In genomic region chr16:81731636-81732035, GRCh38 we compare ENCODE assay signal across 1 cellular context.
TF ChIP-seq lines count a peak whose summit lies in the region.

No MANE protein-coding gene starts in this region.

TF ChIP-seq in GM23338, 12 proteins besides CTCF, POLR2A, EP300 and RAD21 (continued from another document):
- TF ChIP-seq ZNF462 (CRISPR knock-in tag; IDR thresholded peaks at IDR 0.05): no peak
- no peak for TF ChIP-seq JUNB (IDR thresholded peaks at IDR 0.05; ENCODE audit: unreplicated experiment)
- TF ChIP-seq EZH2phosphoT487 (IDR thresholded peaks at IDR 0.05; ENCODE audit: unreplicated experiment): no peak
- TF ChIP-seq REST (IDR thresholded peaks at IDR 0.05; ENCODE audit: unreplicated experiment): no peak
- TF ChIP-seq CREB1 (CRISPR knock-in tag; IDR thresholded peaks at IDR 0.05; ENCODE audit: low read depth): no peak
TF ChIP-seq in GM23338: peak in this region for 0.
